In the genomic region with DNA sequence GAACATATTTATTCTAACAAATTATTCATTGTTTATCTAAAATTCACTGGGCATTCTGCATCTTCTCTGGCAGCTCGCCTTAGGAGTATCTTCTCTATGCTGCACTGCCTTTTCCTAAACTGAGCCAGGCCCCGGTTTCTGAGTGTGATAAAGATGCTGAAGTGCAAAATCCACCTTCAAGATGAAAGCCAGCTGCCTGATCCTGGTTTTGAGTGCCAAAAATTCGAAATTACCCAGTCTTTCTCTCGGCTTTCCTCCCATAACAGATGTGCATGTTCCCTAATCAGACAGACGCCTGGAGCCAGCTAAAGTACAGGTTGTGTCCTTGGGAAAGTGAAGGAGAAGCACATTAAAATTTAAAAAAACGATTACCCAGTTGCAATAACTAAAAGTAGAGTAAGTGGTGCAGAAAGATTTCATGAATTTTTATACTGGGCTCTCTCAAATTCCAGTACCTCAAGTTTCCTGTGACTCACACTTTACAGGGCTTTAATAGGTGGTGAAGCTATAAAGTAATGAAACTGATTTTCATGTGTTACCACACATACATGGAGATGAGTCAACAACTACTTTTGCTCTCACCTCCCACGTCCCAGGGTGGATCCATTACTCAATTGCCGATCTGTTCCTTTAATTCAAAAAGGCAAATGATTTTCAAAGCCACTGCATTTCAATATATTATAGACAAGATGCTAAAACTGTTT, we compare ENCODE assay signal across 1 cellular context.
A peak's percentile ranks its signal among the peaks of the same experiment; 100 is the strongest.
TF ChIP-seq lines count a peak whose summit lies in the region.

No MANE protein-coding gene starts in this region.

TF ChIP-seq in HEK293, 187 proteins besides CTCF, POLR2A, EP300 and RAD21 (continued from another document):
- no peak for TF ChIP-seq ZNF488 (tag by site-specific recombination; IDR thresholded peaks at IDR 0.05)
- no peak for TF ChIP-seq ZNF513 (tag by site-specific recombination; IDR thresholded peaks at IDR 0.05)
- no peak for TF ChIP-seq ZNF23 (tag by site-specific recombination; IDR thresholded peaks at IDR 0.05; ENCODE audit: borderline replicate concordance)
- peak; percentile 58 for TF ChIP-seq PRDM4 (tag by site-specific recombination; IDR thresholded peaks at IDR 0.05)
- TF ChIP-seq AEBP2 (tag by site-specific recombination; IDR thresholded peaks at IDR 0.05; ENCODE audit: borderline replicate concordance): no peak
- TF ChIP-seq ZNF146 (tag by site-specific recombination; IDR thresholded peaks at IDR 0.05): no peak
- TF ChIP-seq ZNF555 (tag by site-specific recombination; conservative IDR thresholded peaks at IDR 0.05): no peak
- TF ChIP-seq, protein P1, sequence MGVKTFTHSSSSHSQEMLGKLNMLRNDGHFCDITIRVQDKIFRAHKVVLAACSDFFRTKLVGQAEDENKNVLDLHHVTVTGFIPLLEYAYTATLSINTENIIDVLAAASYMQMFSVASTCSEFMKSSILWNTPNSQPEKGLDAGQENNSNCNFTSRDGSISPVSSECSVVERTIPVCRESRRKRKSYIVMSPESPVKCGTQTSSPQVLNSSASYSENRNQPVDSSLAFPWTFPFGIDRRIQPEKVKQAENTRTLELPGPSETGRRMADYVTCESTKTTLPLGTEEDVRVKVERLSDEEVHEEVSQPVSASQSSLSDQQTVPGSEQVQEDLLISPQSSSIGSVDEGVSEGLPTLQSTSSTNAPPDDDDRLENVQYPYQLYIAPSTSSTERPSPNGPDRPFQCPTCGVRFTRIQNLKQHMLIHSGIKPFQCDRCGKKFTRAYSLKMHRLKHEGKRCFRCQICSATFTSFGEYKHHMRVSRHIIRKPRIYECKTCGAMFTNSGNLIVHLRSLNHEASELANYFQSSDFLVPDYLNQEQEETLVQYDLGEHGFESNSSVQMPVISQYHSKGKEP (tag by site-specific recombination; IDR thresholded peaks at IDR 0.05): no peak
- no peak for TF ChIP-seq ZNF155 (tag by site-specific recombination; IDR thresholded peaks at IDR 0.05)
- no peak for TF ChIP-seq ZNF610 (tag by site-specific recombination; IDR thresholded peaks at IDR 0.05; ENCODE audit: borderline replicate concordance)
- TF ChIP-seq ZNF239 (tag by site-specific recombination; IDR thresholded peaks at IDR 0.05): no peak
- no peak for TF ChIP-seq ZNF221 (tag by site-specific recombination; IDR thresholded peaks at IDR 0.05; ENCODE audit: borderline replicate concordance)
- TF ChIP-seq ZNF623 (tag by site-specific recombination; IDR thresholded peaks at IDR 0.05): no peak
- TF ChIP-seq, protein P2, sequence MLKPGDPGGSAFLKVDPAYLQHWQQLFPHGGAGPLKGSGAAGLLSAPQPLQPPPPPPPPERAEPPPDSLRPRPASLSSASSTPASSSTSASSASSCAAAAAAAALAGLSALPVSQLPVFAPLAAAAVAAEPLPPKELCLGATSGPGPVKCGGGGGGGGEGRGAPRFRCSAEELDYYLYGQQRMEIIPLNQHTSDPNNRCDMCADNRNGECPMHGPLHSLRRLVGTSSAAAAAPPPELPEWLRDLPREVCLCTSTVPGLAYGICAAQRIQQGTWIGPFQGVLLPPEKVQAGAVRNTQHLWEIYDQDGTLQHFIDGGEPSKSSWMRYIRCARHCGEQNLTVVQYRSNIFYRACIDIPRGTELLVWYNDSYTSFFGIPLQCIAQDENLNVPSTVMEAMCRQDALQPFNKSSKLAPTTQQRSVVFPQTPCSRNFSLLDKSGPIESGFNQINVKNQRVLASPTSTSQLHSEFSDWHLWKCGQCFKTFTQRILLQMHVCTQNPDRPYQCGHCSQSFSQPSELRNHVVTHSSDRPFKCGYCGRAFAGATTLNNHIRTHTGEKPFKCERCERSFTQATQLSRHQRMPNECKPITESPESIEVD (tag by site-specific recombination; IDR thresholded peaks at IDR 0.05): peak; percentile 95
- TF ChIP-seq ZNF24 (tag by site-specific recombination; IDR thresholded peaks at IDR 0.05): no peak
- no peak for TF ChIP-seq ZFP41 (tag by site-specific recombination; IDR thresholded peaks at IDR 0.05; ENCODE audit: borderline replicate concordance)
- no peak for TF ChIP-seq ZNF404 (tag by site-specific recombination; IDR thresholded peaks at IDR 0.05)
- TF ChIP-seq EGR2 (tag by site-specific recombination; IDR thresholded peaks at IDR 0.05; ENCODE audit: low read depth): peak; percentile 46; the same call in 1 of the 2 replicates
- peak; percentile 67 for TF ChIP-seq PRDM1 (tag by site-specific recombination; IDR thresholded peaks at IDR 0.05)
- TF ChIP-seq ZNF600 (tag by site-specific recombination; IDR thresholded peaks at IDR 0.05): no peak
- no peak for TF ChIP-seq ZNF776 (tag by site-specific recombination; IDR thresholded peaks at IDR 0.05; ENCODE audit: borderline replicate concordance)
- TF ChIP-seq, protein P3, sequence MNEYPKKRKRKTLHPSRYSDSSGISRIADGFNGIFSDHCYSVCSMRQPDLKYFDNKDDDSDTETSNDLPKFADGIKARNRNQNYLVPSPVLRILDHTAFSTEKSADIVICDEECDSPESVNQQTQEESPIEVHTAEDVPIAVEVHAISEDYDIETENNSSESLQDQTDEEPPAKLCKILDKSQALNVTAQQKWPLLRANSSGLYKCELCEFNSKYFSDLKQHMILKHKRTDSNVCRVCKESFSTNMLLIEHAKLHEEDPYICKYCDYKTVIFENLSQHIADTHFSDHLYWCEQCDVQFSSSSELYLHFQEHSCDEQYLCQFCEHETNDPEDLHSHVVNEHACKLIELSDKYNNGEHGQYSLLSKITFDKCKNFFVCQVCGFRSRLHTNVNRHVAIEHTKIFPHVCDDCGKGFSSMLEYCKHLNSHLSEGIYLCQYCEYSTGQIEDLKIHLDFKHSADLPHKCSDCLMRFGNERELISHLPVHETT (tag by site-specific recombination; IDR thresholded peaks at IDR 0.05): peak; percentile 24; the same call in 1 of the 2 replicates
- no peak for TF ChIP-seq ZNF169 (tag by site-specific recombination; IDR thresholded peaks at IDR 0.05)
TF ChIP-seq in HEK293: peak in this region for 15.
